In the genomic region with DNA sequence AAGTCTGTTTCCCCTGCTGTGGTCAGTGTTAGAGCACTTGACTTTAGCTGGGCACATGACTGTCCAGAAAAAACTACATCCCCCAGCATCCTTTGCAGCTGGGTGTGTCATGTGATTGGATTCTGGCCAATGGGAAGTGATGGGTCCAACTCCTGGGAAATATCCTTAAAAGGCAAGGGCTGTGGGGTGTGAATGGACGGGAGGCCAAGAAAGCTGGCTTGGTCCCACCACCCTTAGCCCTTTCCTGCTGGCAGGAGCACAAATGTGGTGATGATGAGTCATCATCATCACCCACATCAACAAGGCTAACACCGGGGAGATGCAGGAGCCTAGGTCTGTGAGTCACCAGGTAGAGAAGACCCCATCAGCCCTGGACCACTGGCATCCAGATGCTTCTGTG, we compare ENCODE assay signal across 9 cellular contexts.
DNase-seq lines count a peak whose midpoint lies in the region; ATAC-seq, FAIRE-seq and TF ChIP-seq lines count a peak whose summit lies in the region.
"Had no signal": no experiment of that assay in that cellular context is flagged by ENCODE, and none has a peak within 500 bp of the region (broad histone marks: within the 10 kb centered on the region; RNA-seq: fewer than 3 reads in every experiment).

No MANE protein-coding gene starts in this region.

- TF ChIP-seq POLR2A in K562 (conservative IDR thresholded peaks at IDR 0.05) (no peak), prostate gland (IDR thresholded peaks at IDR 0.05) (no peak)

- H3K4me3 ChIP-seq in AG04450 (ENCODE audit: low read depth, low read length) (no peak overlapping the region), K562 (no peak overlapping the region), kidney epithelial cell (ENCODE audit: low read depth, low read length) (no peak overlapping the region), prostate gland (no peak overlapping the region)

- TF ChIP-seq RAD21 in K562 (CRISPR knock-in tag; conservative IDR thresholded peaks at IDR 0.05 in 1 of 2, IDR thresholded peaks at IDR 0.05 in 1 of 2): no peak

- WGBS in K562 (ENCODE audit: insufficient coverage, low coverage, missing lambda C conversion rate): 0% methylated on average over 2 of the region's 2 CpGs
- 35% methylated on average over 2 of the region's 2 CpGs for WGBS in prostate gland

- no peaks in the 10 kb centered on the region for H3K36me3 ChIP-seq in K562 (ENCODE audit: control insufficient read depth, insufficient read depth, low read length)
- H3K36me3 ChIP-seq in kidney epithelial cell (ENCODE audit: control insufficient read depth, insufficient read depth, low read length): no peaks in the 10 kb centered on the region
- no peaks in the 10 kb centered on the region for H3K36me3 ChIP-seq in prostate gland

- TF ChIP-seq EP300 in K562 (IDR thresholded peaks at IDR 0.05; ENCODE audit: low read length): no peak

- 0 out of 2 replicates have a peak, but pooled peaks cover 4% of the 10 kb centered on the region for H4K20me1 ChIP-seq in K562 (replicated peaks; ENCODE audit: control insufficient read depth, insufficient read depth, low read length)

- in situ Hi-C loops in K562 (cut with MboI): no loop called here

- no peak overlapping the region for H2AFZ ChIP-seq in K562 (ENCODE audit: low read depth, low read length)

- ATAC-seq in K562: peak; percentile 94
- ATAC-seq in HG03039 (IDR thresholded peaks at IDR 0.05; ENCODE audit: unreplicated experiment): no peak
- no peak for ATAC-seq in HG03378 (IDR thresholded peaks at IDR 0.05; ENCODE audit: unreplicated experiment)

- peak; percentile 93 for FAIRE-seq in K562 (lab: Jason Lieb, UNC)

- POLR2A ChIA-PET in AG04450 (lab: Yijun Ruan, JAX) (no interaction called here), K562 (lab: Yijun Ruan, JAX) (interaction anchor here (0.6 kb wide), 1 partner anchor 148 kb away, joined by 6 read pairs; no protein-coding TSS in a partner anchor)

- H3K4me1 ChIP-seq in K562 (replicated peaks in 1 of 2; ENCODE audit: control insufficient read depth in 2 of 2, insufficient read depth in 2 of 2, low read length in 2 of 2) (no peaks in the 10 kb centered on the region), prostate gland (replicated peaks) (no peaks in the 10 kb centered on the region)

- H3K9me3 ChIP-seq in AG04450 (ENCODE audit: control insufficient read depth, insufficient read depth, low read length) (peaks cover 12% of the 10 kb centered on the region), K562 (replicated peaks; ENCODE audit: control insufficient read depth, insufficient read depth, low read depth, low read length) (no peaks in the 10 kb centered on the region), prostate gland (no peaks in the 10 kb centered on the region)

- H3K27ac ChIP-seq in AG04450 (ENCODE audit: low read depth, low read length) (peak overlapping the region; percentile 53), K562 (ENCODE audit: extremely low read depth, low read depth, low read length) (no peak overlapping the region), prostate gland (no peak overlapping the region)

- CTCF ChIA-PET in AG04450 (lab: Charles Lee): no interaction called here
- CTCF ChIA-PET in K562 (lab: Yijun Ruan, JAX; ENCODE audit: low intra/inter-chr PET ratio): no interaction called here

- H3K79me2 ChIP-seq in K562 (ENCODE audit: control insufficient read depth, insufficient read depth, low read length): no peaks in the 10 kb centered on the region

- H3K27me3 ChIP-seq in AG04450 (ENCODE audit: control insufficient read depth, insufficient read depth, low read length) (peaks cover 2% of the 10 kb centered on the region), K562 (ENCODE audit: control insufficient read depth in 2 of 2, insufficient read depth in 2 of 2, low read length in 2 of 2) (peaks cover 0 to 8% of the 10 kb centered on the region in 2 experiments; a peak in 4 of 5 replicates), kidney epithelial cell (ENCODE audit: control insufficient read depth, insufficient read depth, low read length) (no peaks in the 10 kb centered on the region), prostate gland (replicated peaks; ENCODE audit: insufficient read depth) (peaks cover 2% of the 10 kb centered on the region)

- TF ChIP-seq CTCF in AG04450 (IDR thresholded peaks at IDR 0.05; ENCODE audit: low read depth, low read length) (no peak), K562 (IDR thresholded peaks at IDR 0.05 in 2 of 3, conservative IDR thresholded peaks at IDR 0.05 in 1 of 3; ENCODE audit: insufficient read depth in 2 of 3, low read depth in 1 of 3, low read length in 3 of 3) (no peak), kidney epithelial cell (IDR thresholded peaks at IDR 0.05; ENCODE audit: insufficient read depth, low read length, poor library complexity, severe bottlenecking) (no peak), prostate gland (IDR thresholded peaks at IDR 0.05) (no peak)

- no TSS peak for BruUV-seq in K562 (replicated peaks; lab: Mats Ljungman, UMichigan)

- DNase-seq in AG04450 (ENCODE audit: low read depth, low spot score): peak; percentile 89
- peak; percentile 97 for DNase-seq in HT1080 (ENCODE audit: low read depth)
- DNase-seq in K562 (ENCODE audit: extremely low read depth in 1 of 4, low spot score in 3 of 4): peak; percentile 47 to 81 (median 68)
- DNase-seq in kidney epithelial cell (ENCODE audit: low read depth): peak; percentile 87
- no peak for DNase-seq in HuH-7 (ENCODE audit: low spot score)
- no peak for DNase-seq in prostate gland (ENCODE audit: low spot score)
- DNase-seq: stimulated activated naive CD4-positive, alpha-beta T cell had no signal

- H3K4me2 ChIP-seq in K562 (ENCODE audit: insufficient read depth, low read length): no peak overlapping the region

- H3K9me1 ChIP-seq in K562 (ENCODE audit: control insufficient read depth, insufficient read depth, low read length): no peaks in the 10 kb centered on the region

- no peak overlapping the region for H3K9ac ChIP-seq in K562 (ENCODE audit: insufficient read depth in 1 of 2, low read depth in 2 of 2, low read length in 2 of 2)

- intact Hi-C loops in K562 (cut with micrococcal nuclease): no loop called here
- intact Hi-C loops in prostate gland (cut with DNase I): no loop called here

TF ChIP-seq in K562, 482 proteins besides CTCF, POLR2A, EP300 and RAD21 (continues in another document):
- TF ChIP-seq, protein P1, sequence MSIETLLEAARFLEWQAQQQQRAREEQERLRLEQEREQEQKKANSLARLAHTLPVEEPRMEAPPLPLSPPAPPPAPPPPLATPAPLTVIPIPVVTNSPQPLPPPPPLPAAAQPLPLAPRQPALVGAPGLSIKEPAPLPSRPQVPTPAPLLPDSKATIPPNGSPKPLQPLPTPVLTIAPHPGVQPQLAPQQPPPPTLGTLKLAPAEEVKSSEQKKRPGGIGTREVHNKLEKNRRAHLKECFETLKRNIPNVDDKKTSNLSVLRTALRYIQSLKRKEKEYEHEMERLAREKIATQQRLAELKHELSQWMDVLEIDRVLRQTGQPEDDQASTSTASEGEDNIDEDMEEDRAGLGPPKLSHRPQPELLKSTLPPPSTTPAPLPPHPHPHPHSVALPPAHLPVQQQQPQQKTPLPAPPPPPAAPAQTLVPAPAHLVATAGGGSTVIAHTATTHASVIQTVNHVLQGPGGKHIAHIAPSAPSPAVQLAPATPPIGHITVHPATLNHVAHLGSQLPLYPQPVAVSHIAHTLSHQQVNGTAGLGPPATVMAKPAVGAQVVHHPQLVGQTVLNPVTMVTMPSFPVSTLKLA (conservative IDR thresholded peaks at IDR 0.05): peak in 1 of 2 experiments; percentile 39; a peak in 1 of 4 replicates
- TF ChIP-seq RAD51 (IDR thresholded peaks at IDR 0.05; ENCODE audit: borderline replicate concordance, low read depth) (peak; percentile 95), SREBF2 (CRISPR knock-in tag; IDR thresholded peaks at IDR 0.05) (no peak), ZKSCAN3 (CRISPR knock-in tag; IDR thresholded peaks at IDR 0.05) (no peak), KDM1A (IDR thresholded peaks at IDR 0.05) (no peak), GABPB1 (CRISPR knock-in tag; IDR thresholded peaks at IDR 0.05) (no peak), ZNF75A (CRISPR knock-in tag; IDR thresholded peaks at IDR 0.05) (no peak), BHLHE40 (IDR thresholded peaks at IDR 0.05; ENCODE audit: low read length) (0 out of 2 replicates have a peak, but pooled peaks have one; percentile 33), HNRNPH1 (optimal IDR thresholded peaks at IDR 0.05; ENCODE audit: low read depth, low read length) (no peak)
- TF ChIP-seq, protein P2, sequence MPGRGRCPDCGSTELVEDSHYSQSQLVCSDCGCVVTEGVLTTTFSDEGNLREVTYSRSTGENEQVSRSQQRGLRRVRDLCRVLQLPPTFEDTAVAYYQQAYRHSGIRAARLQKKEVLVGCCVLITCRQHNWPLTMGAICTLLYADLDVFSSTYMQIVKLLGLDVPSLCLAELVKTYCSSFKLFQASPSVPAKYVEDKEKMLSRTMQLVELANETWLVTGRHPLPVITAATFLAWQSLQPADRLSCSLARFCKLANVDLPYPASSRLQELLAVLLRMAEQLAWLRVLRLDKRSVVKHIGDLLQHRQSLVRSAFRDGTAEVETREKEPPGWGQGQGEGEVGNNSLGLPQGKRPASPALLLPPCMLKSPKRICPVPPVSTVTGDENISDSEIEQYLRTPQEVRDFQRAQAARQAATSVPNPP (IDR thresholded peaks at IDR 0.05; ENCODE audit: borderline replicate concordance, insufficient read depth, insufficient read length): no peak
- TF ChIP-seq, protein P3, sequence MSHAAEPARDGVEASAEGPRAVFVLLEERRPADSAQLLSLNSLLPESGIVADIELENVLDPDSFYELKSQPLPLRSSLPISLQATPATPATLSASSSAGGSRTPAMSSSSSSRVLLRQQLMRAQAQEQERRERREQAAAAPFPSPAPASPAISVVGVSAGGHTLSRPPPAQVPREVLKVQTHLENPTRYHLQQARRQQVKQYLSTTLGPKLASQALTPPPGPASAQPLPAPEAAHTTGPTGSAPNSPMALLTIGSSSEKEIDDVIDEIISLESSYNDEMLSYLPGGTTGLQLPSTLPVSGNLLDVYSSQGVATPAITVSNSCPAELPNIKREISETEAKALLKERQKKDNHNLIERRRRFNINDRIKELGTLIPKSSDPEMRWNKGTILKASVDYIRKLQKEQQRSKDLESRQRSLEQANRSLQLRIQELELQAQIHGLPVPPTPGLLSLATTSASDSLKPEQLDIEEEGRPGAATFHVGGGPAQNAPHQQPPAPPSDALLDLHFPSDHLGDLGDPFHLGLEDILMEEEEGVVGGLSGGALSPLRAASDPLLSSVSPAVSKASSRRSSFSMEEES (CRISPR knock-in tag; IDR thresholded peaks at IDR 0.05): peak; percentile 95
- TF ChIP-seq, protein P4, sequence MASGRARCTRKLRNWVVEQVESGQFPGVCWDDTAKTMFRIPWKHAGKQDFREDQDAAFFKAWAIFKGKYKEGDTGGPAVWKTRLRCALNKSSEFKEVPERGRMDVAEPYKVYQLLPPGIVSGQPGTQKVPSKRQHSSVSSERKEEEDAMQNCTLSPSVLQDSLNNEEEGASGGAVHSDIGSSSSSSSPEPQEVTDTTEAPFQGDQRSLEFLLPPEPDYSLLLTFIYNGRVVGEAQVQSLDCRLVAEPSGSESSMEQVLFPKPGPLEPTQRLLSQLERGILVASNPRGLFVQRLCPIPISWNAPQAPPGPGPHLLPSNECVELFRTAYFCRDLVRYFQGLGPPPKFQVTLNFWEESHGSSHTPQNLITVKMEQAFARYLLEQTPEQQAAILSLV (tag; IDR thresholded peaks at IDR 0.05): no peak

Comparison
In these comparisons a context has a peak if more than half of its experiments do, and no peak if none do; other contexts are left out.
1. DNase-seq: peak in AG04450 (single experiment), HT1080 (single experiment), K562 (4 of 4) and kidney epithelial cell (single experiment); none in HuH-7 (single experiment) and prostate gland (single experiment).